In genomic region chr12:122166422-122167327, GRCh38 we compare ENCODE assay signal across 13 cellular contexts. TPM values are rescaled to one million over a fixed set of nuclear protein-coding genes. Genes with fewer than 3 reads are reported as not detected.
A peak's percentile ranks its signal among the peaks of the same experiment; 100 is the strongest.
DNase-seq lines count a peak whose midpoint lies in the region; ATAC-seq, FAIRE-seq and TF ChIP-seq lines count a peak whose summit lies in the region.
"Had no signal": no experiment of that assay in that cellular context is flagged by ENCODE, and none has a peak within 500 bp of the region (broad histone marks: within the 10 kb centered on the region; RNA-seq: fewer than 3 reads in every experiment).

No MANE protein-coding gene starts in this region.

- no peak for TF ChIP-seq POLR2A in gastrocnemius medialis (IDR thresholded peaks at IDR 0.05)

- peaks cover 15% of the 10 kb centered on the region for H3K4me1 Mint-ChIP-seq in activated CD4-positive, alpha-beta T cell treated with anti-CD3 and anti-CD28 coated beads, Interleukin-2, amount 10 ng/mL, durations not matched to agents 24 days and 14 days

- H3K9me3 Mint-ChIP-seq in activated CD4-positive, alpha-beta T cell treated with anti-CD3 and anti-CD28 coated beads, Interleukin-2, amount 10 ng/mL, durations not matched to agents 24 days and 14 days, result no peaks in the 10 kb centered on the region

- H3K9me3 ChIP-seq in kidney (ENCODE audit: control insufficient read depth in 1 of 2, low read length in 2 of 2) (no peaks in the 10 kb centered on the region), gastrocnemius medialis (no peaks in the 10 kb centered on the region)
- H3K9me3 ChIP-seq: uterus had no signal

- no peak overlapping the region for H3K4me3 Mint-ChIP-seq in activated CD4-positive, alpha-beta T cell treated with anti-CD3 and anti-CD28 coated beads, Interleukin-2, amount 10 ng/mL, durations not matched to agents 24 days and 14 days

- H3K27ac ChIP-seq in kidney (ENCODE audit: low read depth in 2 of 2, low read length in 2 of 2) (no peak overlapping the region), gastrocnemius medialis (no peak overlapping the region)
- H3K27ac ChIP-seq: uterus had no signal

- H3K4me1 ChIP-seq in kidney (ENCODE audit: control insufficient read depth in 1 of 2, insufficient read depth in 1 of 2, low read depth in 1 of 2, low read length in 2 of 2) (no peaks in the 10 kb centered on the region), gastrocnemius medialis (no peaks in the 10 kb centered on the region)
- H3K4me1 ChIP-seq: uterus had no signal

- H3K27ac Mint-ChIP-seq in activated CD4-positive, alpha-beta T cell treated with anti-CD3 and anti-CD28 coated beads, Interleukin-2, amount 10 ng/mL, durations not matched to agents 24 days and 14 days, result peak overlapping the region; percentile 34

- no peak overlapping the region for H3K9ac ChIP-seq in kidney (ENCODE audit: low read length in 2 of 2)

- ATAC-seq in GM21447 (IDR thresholded peaks at IDR 0.05; ENCODE audit: unreplicated experiment) (peak; percentile 55), HG03108 (IDR thresholded peaks at IDR 0.05; ENCODE audit: unreplicated experiment) (no peak), gastrocnemius medialis (no peak)

- H3K27me3 Mint-ChIP-seq in activated CD4-positive, alpha-beta T cell treated with anti-CD3 and anti-CD28 coated beads, Interleukin-2, amount 10 ng/mL, durations not matched to agents 24 days and 14 days, result peaks cover 5% of the 10 kb centered on the region

- H3K36me3 ChIP-seq in GM06990 (ENCODE audit: control insufficient read depth, insufficient read depth, low read length) (no peaks in the 10 kb centered on the region), kidney (ENCODE audit: control insufficient read depth in 1 of 2, insufficient read depth in 2 of 2, low read length in 2 of 2) (no peaks in the 10 kb centered on the region), gastrocnemius medialis (no peaks in the 10 kb centered on the region)
- H3K36me3 ChIP-seq: uterus had no signal

- DNase-seq in GM06990 (ENCODE audit: extremely low read depth, insufficient read length) (peak; percentile 79), islet precursor cell (peak; percentile 73), kidney (no peak), NCI-H2029 (lab: John Stamatoyannopoulos, UW) (no peak), gastrocnemius medialis (no peak)
- DNase-seq in activated CD4-positive, alpha-beta T cell treated with anti-CD3 and anti-CD28 coated beads, Interleukin-2, amount 10 ng/mL, durations not matched to agents 24 days and 14 days, result peak; percentile 75
- DNase-seq: hypothalamus, NCI-H187 treated with DMSO at 0.1 percent for 48 hours, Right ventricle myocardium superior, uterus had no signal

- H3K4me3 ChIP-seq in GM06990 (replicated peaks; ENCODE audit: low read depth, low read length) (peak overlapping the region; percentile 13; the same call in 1 of the 2 replicates), kidney (ENCODE audit: low read length in 2 of 2) (no peak overlapping the region), gastrocnemius medialis (no peak overlapping the region)
- H3K4me3 ChIP-seq: uterus had no signal

- H3K27me3 ChIP-seq in GM06990 (replicated peaks; ENCODE audit: control insufficient read depth, insufficient read depth, low read length), result peaks cover under 1% of the 10 kb centered on the region; the same call in 1 of the 2 replicates
- H3K27me3 ChIP-seq in gastrocnemius medialis, result peaks cover 0 to 2% (median 0%) of the 10 kb centered on the region in 3 donors
- H3K27me3 ChIP-seq: uterus had no signal

- FAIRE-seq in kidney (lab: Jason Lieb, UNC), result no peak
- FAIRE-seq: H54 had no signal

- TF ChIP-seq CTCF in GM06990 (IDR thresholded peaks at IDR 0.05; ENCODE audit: insufficient read depth, low read length, poor library complexity, severe bottlenecking) (no peak), kidney (IDR thresholded peaks at IDR 0.05; ENCODE audit: borderline replicate concordance, extremely low read depth, insufficient read depth) (no peak), gastrocnemius medialis (IDR thresholded peaks at IDR 0.05 in 4 of 5, conservative IDR thresholded peaks at IDR 0.05 in 1 of 5) (no peak)

- intact Hi-C loops in activated CD4-positive, alpha-beta T cell treated with anti-CD3 and anti-CD28 coated beads, Interleukin-2, amount 10 ng/mL, durations not matched to agents 24 days and 14 days (cut with micrococcal nuclease), result loop anchor here (2.0 kb wide), 1 partner anchor 16 kb away; the partner anchor contains the start of gene LRRC43
- intact Hi-C loops in kidney (cut with DNase I), result no loop called here
- intact Hi-C loops in gastrocnemius medialis (cut with DNase I; ENCODE audit: low total_unique reads), result no loop called here

- no peaks in the 10 kb centered on the region for H3K36me3 Mint-ChIP-seq in activated CD4-positive, alpha-beta T cell treated with anti-CD3 and anti-CD28 coated beads, Interleukin-2, amount 10 ng/mL, durations not matched to agents 24 days and 14 days (ENCODE audit: low read depth)

- in situ Hi-C loops in gastrocnemius medialis (cut with MboI; ENCODE audit: low sequenced_read_pairs in 4 of 4), result no loop called here

RNA-seq across cellular contexts. Expression of gene IL31, which starts 7.3 kb away (rescaled TPM):
- 2.5 TPM in 2 replicates for total RNA-seq in activated CD4-positive, alpha-beta T cell treated with anti-CD3 and anti-CD28 coated beads, Interleukin-2, amount 10 ng/mL, durations not matched to agents 24 days and 14 days
- not detected for total RNA-seq in kidney
- not detected for polyA plus RNA-seq in kidney (ENCODE audit: insufficient read depth, low read depth, low replicate concordance)
- total RNA-seq in gastrocnemius medialis, result not detected
- total RNA-seq: Right ventricle myocardium superior, uterus had no signal

RNA-seq across cellular contexts. Expression of gene LRRC43, which starts 16.2 kb away (rescaled TPM):
- 0.33 TPM in 1 of 2 replicates, not detected in the other for total RNA-seq in activated CD4-positive, alpha-beta T cell treated with anti-CD3 and anti-CD28 coated beads, Interleukin-2, amount 10 ng/mL, durations not matched to agents 24 days and 14 days
- 4.8 TPM for total RNA-seq in kidney
- 7.9 TPM for polyA plus RNA-seq in kidney (ENCODE audit: insufficient read depth, low read depth, low replicate concordance)
- not detected for total RNA-seq in gastrocnemius medialis

RNA-seq across cellular contexts. Expression of gene B3GNT4, which starts 36.8 kb away (rescaled TPM):
- total RNA-seq in activated CD4-positive, alpha-beta T cell treated with anti-CD3 and anti-CD28 coated beads, Interleukin-2, amount 10 ng/mL, durations not matched to agents 24 days and 14 days, result 0.64 and 1.0 TPM in 2 replicates
- total RNA-seq in kidney (0.35 TPM), gastrocnemius medialis (not detected)
- polyA plus RNA-seq in kidney (ENCODE audit: insufficient read depth, low read depth, low replicate concordance), result 8.0 TPM
- total RNA-seq: Right ventricle myocardium superior had no signal

RNA-seq across cellular contexts. Expression of gene DIABLO, which starts 59.2 kb away (rescaled TPM):
- total RNA-seq in activated CD4-positive, alpha-beta T cell treated with anti-CD3 and anti-CD28 coated beads, Interleukin-2, amount 10 ng/mL, durations not matched to agents 24 days and 14 days, result 59.4 and 61.0 TPM in 2 replicates
- total RNA-seq in kidney (43.7 TPM), gastrocnemius medialis (10 to 100 TPM; 32.8 to 63.8 (median 44.5) TPM)
- 97.7 TPM for polyA plus RNA-seq in kidney (ENCODE audit: insufficient read depth, low read depth, low replicate concordance)

Comparison
In these comparisons a context has a peak if more than half of its experiments do, and no peak if none do; other contexts are left out.
1. DNase-seq: peak in GM06990 (single experiment), activated CD4-positive, alpha-beta T cell treated with anti-CD3 and anti-CD28 coated beads, Interleukin-2, amount 10 ng/mL, durations not matched to agents 24 days and 14 days (single experiment) and islet precursor cell (single experiment); none in kidney (single experiment), NCI-H2029 (single experiment) and gastrocnemius medialis (0 of 2).